12 cellular contexts compared by ENCODE assay signal in the genomic region with DNA sequence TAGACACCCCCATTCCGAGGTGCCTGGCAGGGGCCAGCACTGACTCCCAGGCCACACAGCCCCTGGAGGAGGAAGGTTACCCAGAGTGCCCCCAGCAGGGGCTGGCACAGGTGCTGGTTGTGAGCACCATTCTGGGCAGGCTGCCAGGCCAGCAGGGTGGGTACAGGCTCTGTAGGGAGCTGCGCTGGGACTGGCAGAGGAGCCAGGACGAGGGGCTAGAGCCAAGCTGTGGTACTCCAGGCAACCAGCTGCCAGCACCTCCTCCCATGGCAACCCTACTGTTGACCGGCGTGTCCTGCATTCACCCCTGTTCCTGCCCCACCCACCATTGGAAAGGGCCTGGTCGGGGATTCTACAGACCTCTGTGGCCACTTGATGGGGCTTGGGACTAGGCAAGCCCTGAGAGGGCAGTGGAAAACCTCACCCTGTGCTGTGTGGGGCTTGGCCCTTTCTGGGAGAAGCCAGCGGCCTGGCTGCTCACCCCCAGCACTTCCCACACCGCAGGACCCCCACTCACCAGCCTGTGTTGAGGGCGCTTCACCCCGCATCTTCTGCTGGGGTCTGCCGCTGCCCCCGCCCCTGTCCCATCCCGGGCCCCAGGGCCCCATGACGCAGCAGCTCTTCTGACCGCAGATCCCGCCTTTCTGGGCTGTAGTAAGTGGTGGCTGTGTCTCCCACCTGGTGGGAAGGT. TPM values are rescaled to one million over a fixed set of nuclear protein-coding genes. Genes with fewer than 3 reads are reported as not detected.
A peak's percentile ranks its signal among the peaks of the same experiment; 100 is the strongest.
DNase-seq lines count a peak whose midpoint lies in the region; ATAC-seq, FAIRE-seq and TF ChIP-seq lines count a peak whose summit lies in the region.
"Had no signal": no experiment of that assay in that cellular context is flagged by ENCODE, and none has a peak within 500 bp of the region (broad histone marks: within the 10 kb centered on the region; RNA-seq: fewer than 3 reads in every experiment).

No MANE protein-coding gene starts in this region.

- intact Hi-C loops in pancreas (cut with DNase I) = no loop called here

- H3K9me3 Mint-ChIP-seq in T-helper 2 cell treated with Interferon-gamma antibody and Interleukin-4, amounts not matched to agents 5 μg/mL and 100 μg/mL, for 36 hours = no peaks in the 10 kb centered on the region

- peaks cover 5% of the 10 kb centered on the region for H3K4me1 Mint-ChIP-seq in T-helper 2 cell treated with Interferon-gamma antibody and Interleukin-4, amounts not matched to agents 5 μg/mL and 100 μg/mL, for 36 hours (ENCODE audit: low read depth)

- TF ChIP-seq CTCF in RWPE2 (IDR thresholded peaks at IDR 0.05; ENCODE audit: poor library complexity, severe bottlenecking) (no peak), pancreas (IDR thresholded peaks at IDR 0.05) (no peak)

- H3K36me3 Mint-ChIP-seq in T-helper 2 cell treated with Interferon-gamma antibody and Interleukin-4, amounts not matched to agents 5 μg/mL and 100 μg/mL, for 36 hours (ENCODE audit: low read depth) = peaks cover 14% of the 10 kb centered on the region

- no peak overlapping the region for H3K27ac Mint-ChIP-seq in T-helper 2 cell treated with Interferon-gamma antibody and Interleukin-4, amounts not matched to agents 5 μg/mL and 100 μg/mL, for 36 hours

- H3K4me1 ChIP-seq in RWPE2 (ENCODE audit: insufficient read depth, poor library complexity, severe bottlenecking) (no peaks in the 10 kb centered on the region), iPS-15b (ENCODE audit: control insufficient read depth, insufficient read depth, low read length) (peaks cover 4% of the 10 kb centered on the region), thymus (ENCODE audit: control insufficient read depth, insufficient read depth, low read length) (peaks cover 3% of the 10 kb centered on the region), pancreas (peaks cover 0 to 2% (median 0%) of the 10 kb centered on the region in 3 donors)

- no peak overlapping the region for H3K27ac ChIP-seq in RWPE2 (ENCODE audit: poor library complexity, severe bottlenecking)
- H3K27ac ChIP-seq in thymus (ENCODE audit: low read depth) = no peak overlapping the region
- H3K27ac ChIP-seq in pancreas = no peak overlapping the region

- H3K4me3 ChIP-seq in RWPE2 (ENCODE audit: severe bottlenecking) = no peak overlapping the region
- H3K4me3 ChIP-seq in iPS-15b (ENCODE audit: low read depth, low read length) = peak overlapping the region; percentile 66
- H3K4me3 ChIP-seq in thymus (ENCODE audit: low read length) = peak overlapping the region; percentile 46
- peak overlapping the region in 2 of 4 donors; percentile 11 to 36 for H3K4me3 ChIP-seq in pancreas

- 61% methylated on average over 16 of the region's 16 CpGs for WGBS in thymus
- 59 to 65% methylated on average over 16 of the region's 16 CpGs for WGBS in pancreas, 2 donors

- peak overlapping the region; percentile 29 for H3K4me3 Mint-ChIP-seq in T-helper 2 cell treated with Interferon-gamma antibody and Interleukin-4, amounts not matched to agents 5 μg/mL and 100 μg/mL, for 36 hours

- H3K9me3 ChIP-seq in RWPE2 (ENCODE audit: severe bottlenecking) (no peaks in the 10 kb centered on the region), iPS-15b (ENCODE audit: control insufficient read depth, insufficient read depth, low read length) (no peaks in the 10 kb centered on the region), thymus (ENCODE audit: control insufficient read depth) (no peaks in the 10 kb centered on the region), pancreas (no peaks in the 10 kb centered on the region)

- H3K9ac ChIP-seq in iPS-15b (ENCODE audit: low read depth, low read length) = no peak overlapping the region

- ATAC-seq in RWPE2 (ENCODE audit: low read depth) (0 out of 3 replicates have a peak, but pooled peaks have one; percentile 2), pancreas (no peak), GM19463 (IDR thresholded peaks at IDR 0.05; ENCODE audit: unreplicated experiment) (no peak)
- ATAC-seq: sciatic nerve had no signal

- peaks cover 23% of the 10 kb centered on the region for H3K27me3 Mint-ChIP-seq in T-helper 2 cell treated with Interferon-gamma antibody and Interleukin-4, amounts not matched to agents 5 μg/mL and 100 μg/mL, for 36 hours (ENCODE audit: low read depth)

- no peak for DNase-seq in T-helper 2 cell treated with Interferon-gamma antibody and Interleukin-4, amounts not matched to agents 5 μg/mL and 100 μg/mL, for 36 hours (ENCODE audit: low spot score)
- DNase-seq in T-helper 2 cell = no peak
- DNase-seq in RWPE2 (ENCODE audit: low spot score) = peak; percentile 64
- no peak for DNase-seq in pancreas
- no peak for DNase-seq in LoVo (ENCODE audit: low spot score)
- DNase-seq: erythroblast, KBM-7 had no signal

- peaks cover 10% of the 10 kb centered on the region for H3K36me3 ChIP-seq in RWPE2 (ENCODE audit: low read depth)
- peaks cover 4% of the 10 kb centered on the region for H3K36me3 ChIP-seq in iPS-15b (ENCODE audit: control insufficient read depth, insufficient read depth, low read length)
- peaks cover 13% of the 10 kb centered on the region for H3K36me3 ChIP-seq in thymus (ENCODE audit: control insufficient read depth, insufficient read depth)
- H3K36me3 ChIP-seq in pancreas = no peaks in the 10 kb centered on the region

- H3K27me3 ChIP-seq in RWPE2 (ENCODE audit: insufficient read depth, poor library complexity, severe bottlenecking) (peaks cover 15% of the 10 kb centered on the region), iPS-15b (ENCODE audit: control insufficient read depth, insufficient read depth, low read length) (peaks cover 24% of the 10 kb centered on the region), thymus (ENCODE audit: control insufficient read depth, insufficient read depth) (peaks cover 25% of the 10 kb centered on the region), pancreas (peaks cover 0 to 10% (median 4%) of the 10 kb centered on the region in 4 donors)

- no peak for FAIRE-seq in pancreas (lab: Jason Lieb, UNC)
- FAIRE-seq: GM19239 had no signal

RNA-seq across cellular contexts. Expression of gene CLDN5, which starts 1.9 kb away (rescaled TPM):
- polyA plus RNA-seq in thymus = 112 TPM
- total RNA-seq in pancreas = 1 to 10 TPM; 3.5 to 7.7 (median 6.4) TPM
- polyA plus RNA-seq in pancreas = 10 to 100 TPM; 44.7 to 47.3 TPM

RNA-seq across cellular contexts. Expression of gene CDC45, which starts 42.6 kb away (rescaled TPM):
- polyA plus RNA-seq in thymus (5.1 TPM), pancreas (under 1 TPM; 0.28 to 0.84 TPM)
- 1 to 10 TPM in 1 of 6 donors, under 1 TPM in 3, not detected in 2; 0.32 to 1.3 (median 0.67) TPM for total RNA-seq in pancreas
- total RNA-seq: sciatic nerve had no signal

RNA-seq across cellular contexts. Expression of gene UFD1, which starts 43.3 kb away (rescaled TPM):
- polyA plus RNA-seq in thymus (130 TPM), pancreas (10 to 100 TPM; 24.7 to 37.9 TPM)
- 10 to 100 TPM; 14.2 to 24.1 (median 21.8) TPM for total RNA-seq in pancreas
